In the genomic region with DNA sequence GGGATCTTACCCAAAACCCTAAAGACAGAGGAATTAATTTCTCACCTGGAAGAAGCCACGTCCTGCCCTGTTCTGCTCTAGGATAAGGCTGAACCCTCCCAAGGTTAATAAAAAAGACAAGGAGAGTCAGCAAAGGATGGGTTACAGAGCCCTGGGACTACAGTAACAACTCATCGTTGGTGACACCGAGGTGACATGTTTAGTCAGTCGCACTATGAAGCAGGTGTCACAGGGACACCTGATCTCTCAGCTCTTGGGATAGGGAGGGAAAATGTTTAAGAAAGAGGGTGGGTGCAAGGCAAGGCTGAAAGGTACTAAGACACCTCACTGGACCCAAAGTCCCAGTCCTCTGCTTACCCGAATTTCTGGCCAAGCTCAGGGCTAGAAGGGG, we compare ENCODE assay signal across 8 cellular contexts. TPM values are rescaled to one million over a fixed set of nuclear protein-coding genes. Genes with fewer than 3 reads are reported as not detected.
DNase-seq lines count a peak whose midpoint lies in the region; ATAC-seq and TF ChIP-seq lines count a peak whose summit lies in the region.
"Had no signal": no experiment of that assay in that cellular context is flagged by ENCODE, and none has a peak within 500 bp of the region (broad histone marks: within the 10 kb centered on the region; RNA-seq: fewer than 3 reads in every experiment).

No MANE protein-coding gene starts in this region.

- peaks cover 2% of the 10 kb centered on the region for H3K36me3 Mint-ChIP-seq in IgD-negative memory B cell

- DNase-seq in astrocyte of the cerebellum (ENCODE audit: low read depth) = no peak
- peak; percentile 4 for DNase-seq in kidney tubule cell (ENCODE audit: low spot score)
- DNase-seq in stimulated activated naive CD8-positive, alpha-beta T cell treated with anti-CD3 and anti-CD28 coated beads, Interleukin-15, amount 100 ng/mL, for 72 hours = no peak
- no peak for DNase-seq in NCI-H2196 (lab: John Stamatoyannopoulos, UW; ENCODE audit: unreplicated experiment)
- DNase-seq: GOT3 had no signal

- TF ChIP-seq CTCF in astrocyte of the cerebellum (IDR thresholded peaks at IDR 0.05; ENCODE audit: low read depth, low read length, missing control alignments) = no peak

- H3K4me3 ChIP-seq in astrocyte of the cerebellum (ENCODE audit: low read depth, low read length) = peak overlapping the region; percentile 71

- no peak overlapping the region for H3K27ac Mint-ChIP-seq in IgD-negative memory B cell
- H3K27ac Mint-ChIP-seq in stimulated activated naive CD8-positive, alpha-beta T cell treated with anti-CD3 and anti-CD28 coated beads, Interleukin-15, amount 100 ng/mL, for 72 hours = peak overlapping the region; percentile 93 to 94

- in situ Hi-C loops in astrocyte of the cerebellum (cut with HindIII; ENCODE audit: low sequenced_read_pairs) = no loop called here

- peak overlapping the region in 3 of 4 donors; percentile 80 to 91 (median 80) for H3K4me3 Mint-ChIP-seq in IgD-negative memory B cell
- H3K4me3 Mint-ChIP-seq in stimulated activated naive CD8-positive, alpha-beta T cell treated with anti-CD3 and anti-CD28 coated beads, Interleukin-15, amount 100 ng/mL, for 72 hours = peak overlapping the region; percentile 72 to 80

- peaks cover 0 to 2% (median 2%) of the 10 kb centered on the region in 3 donors for H3K4me1 Mint-ChIP-seq in IgD-negative memory B cell
- peaks cover 21% of the 10 kb centered on the region for H3K4me1 Mint-ChIP-seq in stimulated activated naive CD8-positive, alpha-beta T cell treated with anti-CD3 and anti-CD28 coated beads, Interleukin-15, amount 100 ng/mL, for 72 hours

- H3K9me3 Mint-ChIP-seq in IgD-negative memory B cell = no peaks in the 10 kb centered on the region
- H3K9me3 Mint-ChIP-seq in stimulated activated naive CD8-positive, alpha-beta T cell treated with anti-CD3 and anti-CD28 coated beads, Interleukin-15, amount 100 ng/mL, for 72 hours = no peaks in the 10 kb centered on the region

- H3K27me3 Mint-ChIP-seq in IgD-negative memory B cell = peaks cover 20% of the 10 kb centered on the region
- H3K27me3 Mint-ChIP-seq in stimulated activated naive CD8-positive, alpha-beta T cell treated with anti-CD3 and anti-CD28 coated beads, Interleukin-15, amount 100 ng/mL, for 72 hours = peaks cover 6% of the 10 kb centered on the region

- ATAC-seq in stimulated activated naive CD8-positive, alpha-beta T cell treated with anti-CD3 and anti-CD28 coated beads, Interleukin-15, amount 100 ng/mL, for 72 hours = peak; percentile 56
- ATAC-seq in GM21825 (IDR thresholded peaks at IDR 0.05; ENCODE audit: unreplicated experiment) (no peak), GM18498 (IDR thresholded peaks at IDR 0.05; ENCODE audit: unreplicated experiment) (no peak)

RNA-seq across cellular contexts. Expression of a gene that starts 0.6 kb away (rescaled TPM):
- polyA plus RNA-seq in IgD-negative memory B cell = 0.19 TPM

Comparison
In these comparisons a context has a peak if more than half of its experiments do, and no peak if none do; other contexts are left out.
1. H3K27ac Mint-ChIP-seq: peak in stimulated activated naive CD8-positive, alpha-beta T cell treated with anti-CD3 and anti-CD28 coated beads, Interleukin-15, amount 100 ng/mL, for 72 hours (2 of 2); none in IgD-negative memory B cell (0 of 3).